ENCODE assay signal across 7 cellular contexts in genomic region chr17:34471278-34471677, GRCh38.
DNase-seq lines count a peak whose midpoint lies in the region; ATAC-seq, FAIRE-seq and TF ChIP-seq lines count a peak whose summit lies in the region.
"Not testable (repeated sequence)": the region's sequence is repeated elsewhere in the genome, so short reads cannot be mapped to it uniquely, and the experiment has no call there.

No MANE protein-coding gene starts in this region.

- H2BK15ac ChIP-seq in mesendoderm (replicated peaks; ENCODE audit: low read depth): not testable (repeated sequence)

- H3K9me3 Mint-ChIP-seq in endodermal cell: not testable (repeated sequence)

- H3K18ac ChIP-seq in mesendoderm (ENCODE audit: low read length): not testable (repeated sequence)

- DNase-seq in NCI-H82 (lab: John Stamatoyannopoulos, UW): peak; percentile 82
- peak; percentile 9 for DNase-seq in NCI-H82 treated with DMSO at 0.1 percent for 48 hours (lab: John Stamatoyannopoulos, UW; ENCODE audit: unreplicated experiment)
- DNase-seq in WERI-Rb-1: peak; percentile 27
- peak; percentile 5 for DNase-seq in activated effector memory CD4-positive, alpha-beta T cell treated with anti-CD3 and anti-CD28 coated beads, Interleukin-2, amount 50 U/mL, for 16 hours
- not testable (repeated sequence) for DNase-seq in K562 (ENCODE audit: extremely low read depth in 1 of 4, low spot score in 3 of 4)
- DNase-seq in endodermal cell: peak; percentile 65
- DNase-seq in mesendoderm: peak; percentile 76

- TF ChIP-seq POLR2A in K562 (conservative IDR thresholded peaks at IDR 0.05): not testable (repeated sequence)

- not testable (repeated sequence) for TF ChIP-seq CTCF in WERI-Rb-1 (IDR thresholded peaks at IDR 0.05; ENCODE audit: low read depth, low read length); K562 (IDR thresholded peaks at IDR 0.05 in 2 of 3, conservative IDR thresholded peaks at IDR 0.05 in 1 of 3; ENCODE audit: insufficient read depth in 2 of 3, low read depth in 1 of 3, low read length in 3 of 3); endodermal cell (conservative IDR thresholded peaks at IDR 0.05)

- CTCF ChIA-PET in K562 (lab: Yijun Ruan, JAX; ENCODE audit: low intra/inter-chr PET ratio): not testable (repeated sequence)

- H3K79me1 ChIP-seq in mesendoderm (ENCODE audit: low read length): not testable (repeated sequence)

- not testable (repeated sequence) for H4K5ac ChIP-seq in mesendoderm (ENCODE audit: low read length)

- not testable (repeated sequence) for H3K4me3 ChIP-seq in WERI-Rb-1 (ENCODE audit: low read depth, low read length); K562; mesendoderm (ENCODE audit: low read length)
- peak overlapping the region; percentile 5 for H3K4me3 ChIP-seq in endodermal cell (ENCODE audit: low read length)

- in situ Hi-C loops in K562 (cut with MboI): not testable (repeated sequence)

- FAIRE-seq in K562 (lab: Jason Lieb, UNC): not testable (repeated sequence)

- BruUV-seq in K562 (replicated peaks; lab: Mats Ljungman, UMichigan): not testable (repeated sequence)

- not testable (repeated sequence) for H3K27ac ChIP-seq in WERI-Rb-1; K562 (ENCODE audit: extremely low read depth, low read depth, low read length); endodermal cell (ENCODE audit: low read depth, low read length); mesendoderm (ENCODE audit: low read depth, low read length)

- ATAC-seq in K562: not testable (repeated sequence)

- H2AK5ac ChIP-seq in mesendoderm (ENCODE audit: low read length): not testable (repeated sequence)

- H3K9ac ChIP-seq in K562 (ENCODE audit: insufficient read depth in 1 of 2, low read depth in 2 of 2, low read length in 2 of 2); endodermal cell (ENCODE audit: extremely low read depth, low read length, poor library complexity, severe bottlenecking); mesendoderm (ENCODE audit: low read length): not testable (repeated sequence)

- not testable (repeated sequence) for H2AFZ ChIP-seq in K562 (ENCODE audit: low read depth, low read length)

- not testable (repeated sequence) for H3K9me3 ChIP-seq in WERI-Rb-1 (ENCODE audit: severe bottlenecking); K562 (replicated peaks; ENCODE audit: control insufficient read depth, insufficient read depth, low read depth, low read length); endodermal cell (ENCODE audit: control insufficient read depth, low read length)

- H3K4me1 ChIP-seq in K562 (replicated peaks in 1 of 2; ENCODE audit: control insufficient read depth in 2 of 2, insufficient read depth in 2 of 2, low read length in 2 of 2); endodermal cell (ENCODE audit: control insufficient read depth, insufficient read depth, low read length); mesendoderm (ENCODE audit: control insufficient read depth, low read depth, low read length): not testable (repeated sequence)

- not testable (repeated sequence) for H3K4ac ChIP-seq in mesendoderm (ENCODE audit: low read depth, low read length)

- H2BK120ac ChIP-seq in mesendoderm (ENCODE audit: low read depth, low read length): not testable (repeated sequence)

- not testable (repeated sequence) for H3K27ac Mint-ChIP-seq in endodermal cell

- H3K4me2 ChIP-seq in K562 (ENCODE audit: insufficient read depth, low read length); mesendoderm (ENCODE audit: low read length): not testable (repeated sequence)

- H3K79me2 ChIP-seq in K562 (ENCODE audit: control insufficient read depth, insufficient read depth, low read length); mesendoderm (ENCODE audit: control insufficient read depth, insufficient read depth, low read length): not testable (repeated sequence)

- POLR2A ChIA-PET in K562 (lab: Yijun Ruan, JAX): interaction anchor here (1.2 kb wide), 1 partner anchor 12 kb away, joined by 3 read pairs; no protein-coding TSS in a partner anchor

- TF ChIP-seq EP300 in K562 (IDR thresholded peaks at IDR 0.05; ENCODE audit: low read length): not testable (repeated sequence)

- H3K23ac ChIP-seq in mesendoderm (ENCODE audit: low read length): not testable (repeated sequence)

- not testable (repeated sequence) for H3K4me1 Mint-ChIP-seq in endodermal cell

- TF ChIP-seq RAD21 in K562 (CRISPR knock-in tag; conservative IDR thresholded peaks at IDR 0.05 in 1 of 2, IDR thresholded peaks at IDR 0.05 in 1 of 2): not testable (repeated sequence)

- peaks cover 26% of the 10 kb centered on the region for H3K27me3 Mint-ChIP-seq in endodermal cell (ENCODE audit: insufficient read depth)

- 0% methylated on average over 4 of the region's 4 CpGs for WGBS in K562 (ENCODE audit: insufficient coverage, low coverage, missing lambda C conversion rate)
- 76 to 79% methylated on average over 1 of the region's 4 CpGs for WGBS in endodermal cell (ENCODE audit: insufficient coverage in 1 of 2, insufficient read length in 1 of 2), 2 experiments
- no CpG with 5 or more reads among the region's 4 CpGs for WGBS in mesendoderm (ENCODE audit: extremely low coverage, insufficient coverage, low lambda C conversion rate)

- H3K56ac ChIP-seq in mesendoderm (ENCODE audit: low read length): not testable (repeated sequence)

- H3K36me3 Mint-ChIP-seq in endodermal cell (ENCODE audit: low read depth): not testable (repeated sequence)

- not testable (repeated sequence) for H3K9me1 ChIP-seq in K562 (ENCODE audit: control insufficient read depth, insufficient read depth, low read length)

- H3K36me3 ChIP-seq in WERI-Rb-1; K562 (ENCODE audit: control insufficient read depth, insufficient read depth, low read length); endodermal cell (ENCODE audit: control insufficient read depth, insufficient read depth, low read length); mesendoderm (ENCODE audit: control insufficient read depth, insufficient read depth, low read length): not testable (repeated sequence)

- H4K8ac ChIP-seq in mesendoderm (ENCODE audit: low read depth, low read length): not testable (repeated sequence)

- H2BK5ac ChIP-seq in mesendoderm (ENCODE audit: low read length): not testable (repeated sequence)

- H3K27me3 ChIP-seq in WERI-Rb-1 (ENCODE audit: insufficient read depth, low read depth, severe bottlenecking); mesendoderm (ENCODE audit: insufficient read depth, low read length, poor library complexity): not testable (repeated sequence)
- peaks cover 2 to 30% of the 10 kb centered on the region in 2 experiments; a peak in 2 of 5 replicates for H3K27me3 ChIP-seq in K562 (ENCODE audit: control insufficient read depth in 2 of 2, insufficient read depth in 2 of 2, low read length in 2 of 2)
- H3K27me3 ChIP-seq in endodermal cell (ENCODE audit: control insufficient read depth, insufficient read depth, low read length, poor library complexity, severe bottlenecking): peaks cover 51% of the 10 kb centered on the region

- H3K4me3 Mint-ChIP-seq in endodermal cell: not testable (repeated sequence)

- intact Hi-C loops in K562 (cut with micrococcal nuclease): not testable (repeated sequence)

- not testable (repeated sequence) for H4K20me1 ChIP-seq in K562 (replicated peaks; ENCODE audit: control insufficient read depth, insufficient read depth, low read length)

TF ChIP-seq in K562, 482 proteins besides CTCF, POLR2A, EP300 and RAD21:
- peak; percentile 74 for TF ChIP-seq CHD2 (IDR thresholded peaks at IDR 0.05; ENCODE audit: low read depth, low read length)
